9 cellular contexts compared by ENCODE assay signal in the genomic region with DNA sequence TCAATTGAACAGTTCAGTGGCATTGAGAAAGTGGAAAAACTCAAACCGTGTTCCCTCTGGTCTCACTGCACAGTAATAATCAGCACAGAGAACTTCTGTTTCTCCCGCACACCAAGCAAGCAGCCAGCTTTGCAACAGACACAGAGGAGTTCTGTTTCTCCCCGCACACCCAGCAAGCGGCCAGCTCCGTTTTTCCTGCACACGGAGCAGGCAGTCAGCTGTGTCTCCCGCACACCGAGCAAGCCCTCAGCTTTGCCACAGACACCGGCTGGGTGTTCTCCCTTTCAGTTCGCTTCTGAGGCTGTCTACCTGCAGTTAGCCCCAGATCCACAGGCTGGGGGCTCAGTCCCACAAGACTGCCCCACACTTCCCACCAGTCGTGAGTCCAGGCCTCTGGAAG. TPM values are rescaled to one million over a fixed set of nuclear protein-coding genes. Genes with fewer than 3 reads are reported as not detected.
DNase-seq lines count a peak whose midpoint lies in the region; ATAC-seq and TF ChIP-seq lines count a peak whose summit lies in the region.
"Had no signal": no experiment of that assay in that cellular context is flagged by ENCODE, and none has a peak within 500 bp of the region (broad histone marks: within the 10 kb centered on the region; RNA-seq: fewer than 3 reads in every experiment).

No MANE protein-coding gene starts in this region.

- no peak for TF ChIP-seq CTCF in colonic mucosa (IDR thresholded peaks at IDR 0.05)

- no CpG with 5 or more reads among the region's 11 CpGs for WGBS in mesendoderm (ENCODE audit: extremely low coverage, insufficient coverage, low lambda C conversion rate)

- peaks cover 0 to 25% (median 8%) of the 10 kb centered on the region in 4 donors for H3K4me1 Mint-ChIP-seq in CD4-positive, CD25-positive, alpha-beta regulatory T cell

- H2BK15ac ChIP-seq in mesendoderm (replicated peaks; ENCODE audit: low read depth), result no peak overlapping the region

- H3K9ac ChIP-seq in colonic mucosa (ENCODE audit: low read depth in 2 of 2, low read length in 2 of 2), result no peak overlapping the region
- H3K9ac ChIP-seq in mesendoderm (ENCODE audit: low read length), result no peak overlapping the region

- H2BK120ac ChIP-seq in mesendoderm (ENCODE audit: low read depth, low read length), result no peak overlapping the region

- peak overlapping the region in 2 of 3 donors; percentile 75 to 81 for H3K27ac Mint-ChIP-seq in CD4-positive, CD25-positive, alpha-beta regulatory T cell

- H2AK5ac ChIP-seq in mesendoderm (ENCODE audit: low read length), result no peak overlapping the region

- H4K5ac ChIP-seq in mesendoderm (ENCODE audit: low read length), result no peak overlapping the region

- H3K4me3 Mint-ChIP-seq in CD4-positive, CD25-positive, alpha-beta regulatory T cell, result peak overlapping the region in 3 of 4 donors; percentile 53 to 77 (median 74)

- in situ Hi-C loops in SK-MEL-5 (cut with HindIII; ENCODE audit: low pct_unique_long_range_greater_than_20kb, low sequenced_read_pairs), result no loop called here

- no peaks in the 10 kb centered on the region for H3K79me1 ChIP-seq in mesendoderm (ENCODE audit: low read length)

- H3K4ac ChIP-seq in mesendoderm (ENCODE audit: low read depth, low read length), result no peak overlapping the region

- intact Hi-C loops in colonic mucosa (cut with DNase I), result no loop called here

- no peaks in the 10 kb centered on the region for H3K79me2 ChIP-seq in mesendoderm (ENCODE audit: control insufficient read depth, insufficient read depth, low read length)

- H3K27me3 Mint-ChIP-seq in CD4-positive, CD25-positive, alpha-beta regulatory T cell, result peaks cover 5% of the 10 kb centered on the region

- no peaks in the 10 kb centered on the region for H3K36me3 Mint-ChIP-seq in CD4-positive, CD25-positive, alpha-beta regulatory T cell

- no peaks in the 10 kb centered on the region for H3K36me3 ChIP-seq in CD4-positive, CD25-positive, alpha-beta regulatory T cell (ENCODE audit: control insufficient read depth, insufficient read depth, low read length)
- H3K36me3 ChIP-seq in colonic mucosa (no peaks in the 10 kb centered on the region), mesendoderm (ENCODE audit: control insufficient read depth, insufficient read depth, low read length) (no peaks in the 10 kb centered on the region)
- H3K36me3 ChIP-seq: spleen, stomach had no signal

- no peak overlapping the region for H3K23ac ChIP-seq in mesendoderm (ENCODE audit: low read length)

- no peak overlapping the region for H3K18ac ChIP-seq in mesendoderm (ENCODE audit: low read length)

- no peak overlapping the region for H3K4me2 ChIP-seq in mesendoderm (ENCODE audit: low read length)

- H3K4me3 ChIP-seq in CD4-positive, CD25-positive, alpha-beta regulatory T cell (ENCODE audit: low read depth, low read length), result peak overlapping the region; percentile 13
- no peak overlapping the region for H3K4me3 ChIP-seq in colonic mucosa
- H3K4me3 ChIP-seq in mesendoderm (ENCODE audit: low read length), result no peak overlapping the region
- H3K4me3 ChIP-seq: stomach had no signal

- H2BK5ac ChIP-seq in mesendoderm (ENCODE audit: low read length), result no peak overlapping the region

- no peaks in the 10 kb centered on the region for H3K27me3 ChIP-seq in CD4-positive, CD25-positive, alpha-beta regulatory T cell (ENCODE audit: control insufficient read depth, insufficient read depth, low read length)
- H3K27me3 ChIP-seq in colonic mucosa (no peaks in the 10 kb centered on the region), mesendoderm (ENCODE audit: insufficient read depth, low read length, poor library complexity) (no peaks in the 10 kb centered on the region)

- DNase-seq in CD4-positive, CD25-positive, alpha-beta regulatory T cell, result no peak
- peak; percentile 22 for DNase-seq in SK-MEL-5 (ENCODE audit: low read depth, low spot score)
- DNase-seq in inferior parietal cortex (ENCODE audit: extremely low spot score), result peak; percentile 8
- no peak for DNase-seq in colonic mucosa
- no peak for DNase-seq in AG08396 (ENCODE audit: low spot score)
- no peak for DNase-seq in mesendoderm
- DNase-seq: NCI-H2081, spleen, stomach had no signal

- no peaks in the 10 kb centered on the region for H3K9me3 Mint-ChIP-seq in CD4-positive, CD25-positive, alpha-beta regulatory T cell

- H4K8ac ChIP-seq in mesendoderm (ENCODE audit: low read depth, low read length), result no peak overlapping the region

- H3K27ac ChIP-seq in CD4-positive, CD25-positive, alpha-beta regulatory T cell (ENCODE audit: insufficient read depth, low read length, poor library complexity, severe bottlenecking), result no peak overlapping the region
- no peak overlapping the region for H3K27ac ChIP-seq in colonic mucosa
- H3K27ac ChIP-seq in mesendoderm (ENCODE audit: low read depth, low read length), result no peak overlapping the region
- H3K27ac ChIP-seq: stomach had no signal

- H3K56ac ChIP-seq in mesendoderm (ENCODE audit: low read length), result no peak overlapping the region

- H3K4me1 ChIP-seq in CD4-positive, CD25-positive, alpha-beta regulatory T cell (ENCODE audit: control insufficient read depth, insufficient read depth, low read length, poor library complexity, severe bottlenecking), result peaks cover 10% of the 10 kb centered on the region
- no peaks in the 10 kb centered on the region for H3K4me1 ChIP-seq in colonic mucosa
- H3K4me1 ChIP-seq in mesendoderm (ENCODE audit: control insufficient read depth, low read depth, low read length), result no peaks in the 10 kb centered on the region

- peak in 1 of 2 donors; percentile 12 for ATAC-seq in CD4-positive, CD25-positive, alpha-beta regulatory T cell (ENCODE audit: low read depth in 2 of 2)

- no peaks in the 10 kb centered on the region for H3K9me3 ChIP-seq in CD4-positive, CD25-positive, alpha-beta regulatory T cell (ENCODE audit: control insufficient read depth in 2 of 2, low read length in 2 of 2)
- no peaks in the 10 kb centered on the region for H3K9me3 ChIP-seq in colonic mucosa
- H3K9me3 ChIP-seq: spleen, stomach had no signal

RNA-seq across cellular contexts. Expression of gene TALDO1, which starts 9.9 kb away (rescaled TPM):
- total RNA-seq in CD4-positive, CD25-positive, alpha-beta regulatory T cell, result 68.3 TPM
- 100 to 1,000 TPM; 227 to 274 (median 240) TPM for polyA plus RNA-seq in CD4-positive, CD25-positive, alpha-beta regulatory T cell
- total RNA-seq in SK-MEL-5 (2014; rRNA removed; shearing (Covaris generic)), result 206 and 219 TPM in 2 replicates
- polyA plus RNA-seq in SK-MEL-5 (2015; cell fraction: cytosol; rRNA removed), result 202 and 242 TPM in 2 replicates
- 65.8 and 73.8 TPM in 2 replicates for polyA plus RNA-seq in SK-MEL-5 (2015; cell fraction: nucleus; rRNA removed)
- total RNA-seq in colonic mucosa, result 100 to 1,000 TPM; 195 to 274 TPM
- 169 TPM for polyA plus RNA-seq in mesendoderm (2013, experiment 1 of 2)
- 176 TPM for polyA plus RNA-seq in mesendoderm (2013, experiment 2 of 2)

RNA-seq across cellular contexts. Expression of gene EPS8L2, which starts 31.3 kb away (rescaled TPM):
- 11.2 TPM for total RNA-seq in CD4-positive, CD25-positive, alpha-beta regulatory T cell
- 10 to 100 TPM; 17.4 to 19.4 (median 18.3) TPM for polyA plus RNA-seq in CD4-positive, CD25-positive, alpha-beta regulatory T cell
- 0.61 and 3.0 TPM in 2 replicates for total RNA-seq in SK-MEL-5 (2014; rRNA removed; shearing (Covaris generic))
- polyA plus RNA-seq in SK-MEL-5 (2015; cell fraction: cytosol; rRNA removed), result 0.99 and 1.7 TPM in 2 replicates
- 11.4 and 26.4 TPM in 2 replicates for polyA plus RNA-seq in SK-MEL-5 (2015; cell fraction: nucleus; rRNA removed)
- total RNA-seq in colonic mucosa, result 100 to 1,000 TPM; 192 to 254 TPM
- 12.1 TPM for polyA plus RNA-seq in mesendoderm (2013, experiment 1 of 2)
- polyA plus RNA-seq in mesendoderm (2013, experiment 2 of 2), result 13.0 TPM

RNA-seq across cellular contexts. Expression of gene GATD1, which starts 39.9 kb away (rescaled TPM):
- 42.1 TPM for total RNA-seq in CD4-positive, CD25-positive, alpha-beta regulatory T cell
- 1 to 10 TPM; 3.6 to 5.5 (median 4.8) TPM for polyA plus RNA-seq in CD4-positive, CD25-positive, alpha-beta regulatory T cell
- total RNA-seq in SK-MEL-5 (2014; rRNA removed; shearing (Covaris generic)), result 22.8 and 23.0 TPM in 2 replicates
- 68.8 and 77.9 TPM in 2 replicates for polyA plus RNA-seq in SK-MEL-5 (2015; cell fraction: cytosol; rRNA removed)
- 156 and 217 TPM in 2 replicates for polyA plus RNA-seq in SK-MEL-5 (2015; cell fraction: nucleus; rRNA removed)
- 10 to 100 TPM; 39.9 to 84.9 TPM for total RNA-seq in colonic mucosa
- polyA plus RNA-seq in mesendoderm (2013, experiment 1 of 2), result 21.0 TPM
- 18.6 TPM for polyA plus RNA-seq in mesendoderm (2013, experiment 2 of 2)

RNA-seq across cellular contexts. Expression of gene TMEM80, which starts 41.8 kb away (rescaled TPM):
- total RNA-seq in CD4-positive, CD25-positive, alpha-beta regulatory T cell, result 26.3 TPM
- 10 to 100 TPM; 24.5 to 35.0 (median 27.0) TPM for polyA plus RNA-seq in CD4-positive, CD25-positive, alpha-beta regulatory T cell
- total RNA-seq in SK-MEL-5 (2014; rRNA removed; shearing (Covaris generic)), result 6.5 and 10.8 TPM in 2 replicates
- 6.9 and 7.3 TPM in 2 replicates for polyA plus RNA-seq in SK-MEL-5 (2015; cell fraction: cytosol; rRNA removed)
- 35.5 and 57.1 TPM in 2 replicates for polyA plus RNA-seq in SK-MEL-5 (2015; cell fraction: nucleus; rRNA removed)
- 10 to 100 TPM; 18.4 to 36.6 TPM for total RNA-seq in colonic mucosa
- polyA plus RNA-seq in mesendoderm (2013, experiment 1 of 2), result 6.1 TPM
- polyA plus RNA-seq in mesendoderm (2013, experiment 2 of 2), result 6.9 TPM

RNA-seq across cellular contexts. Expression of gene DEAF1, which starts 42.3 kb away (rescaled TPM):
- 84.1 TPM for total RNA-seq in CD4-positive, CD25-positive, alpha-beta regulatory T cell
- polyA plus RNA-seq in CD4-positive, CD25-positive, alpha-beta regulatory T cell, result 10 to 100 TPM; 33.5 to 46.5 (median 37.4) TPM
- total RNA-seq in SK-MEL-5 (2014; rRNA removed; shearing (Covaris generic)), result 26.1 and 33.8 TPM in 2 replicates
- 38.0 and 42.2 TPM in 2 replicates for polyA plus RNA-seq in SK-MEL-5 (2015; cell fraction: cytosol; rRNA removed)
- polyA plus RNA-seq in SK-MEL-5 (2015; cell fraction: nucleus; rRNA removed), result 38.5 and 86.4 TPM in 2 replicates
- total RNA-seq in colonic mucosa, result 10 to 100 TPM; 21.7 to 25.8 TPM
- 14.8 TPM for polyA plus RNA-seq in mesendoderm (2013, experiment 1 of 2)
- polyA plus RNA-seq in mesendoderm (2013, experiment 2 of 2), result 14.9 TPM

Comparison
In these comparisons a context has a peak if more than half of its experiments do, and no peak if none do; other contexts are left out.
1. DNase-seq: peak in SK-MEL-5 (single experiment) and inferior parietal cortex (single experiment); none in CD4-positive, CD25-positive, alpha-beta regulatory T cell (0 of 3), colonic mucosa (single experiment), AG08396 (single experiment) and mesendoderm (single experiment).
2. RNA of gene EPS8L2, which starts 31.3 kb away (total RNA-seq): 192 to 254 TPM in colonic mucosa; 11.2 TPM in CD4-positive, CD25-positive, alpha-beta regulatory T cell (single experiment) and 0.61 to 3.0 TPM in SK-MEL-5; every median in the first group is over 10 times any median in the second.